In genomic region chr4:53805291-53805690, GRCh38 we compare ENCODE assay signal across 19 cellular contexts.
"Had no signal": no experiment of that assay in that cellular context is flagged by ENCODE, and none has a peak within 500 bp of the region (broad histone marks: within the 10 kb centered on the region; RNA-seq: fewer than 3 reads in every experiment).

No MANE protein-coding gene starts in this region.

- H3K27ac Mint-ChIP-seq: activated CD8-positive, alpha-beta T cell treated with anti-CD3 and anti-CD28 coated beads for 36 hours; activated naive CD8-positive, alpha-beta T cell; activated T-helper 17 cell treated with anti-CD3 and anti-CD28 coated beads, Interleukin-2, amount 50 U/mL, for 72 hours; WTC11 had no signal

- H3K36me3 Mint-ChIP-seq: activated naive CD8-positive, alpha-beta T cell; WTC11 had no signal

- ATAC-seq: activated CD8-positive, alpha-beta T cell treated with anti-CD3 and anti-CD28 coated beads for 36 hours; activated T-cell treated with anti-CD3 and anti-CD28 coated beads, Interleukin-2, amount 50 U/mL, for 4 hours; activated T-helper 17 cell treated with anti-CD3 and anti-CD28 coated beads, Interleukin-2, amount 50 U/mL, for 72 hours had no signal

- H3K4me3 Mint-ChIP-seq: activated CD8-positive, alpha-beta T cell treated with anti-CD3 and anti-CD28 coated beads for 36 hours; activated naive CD8-positive, alpha-beta T cell; activated T-cell treated with anti-CD3 and anti-CD28 coated beads, Interleukin-2, amount 50 U/mL, for 4 hours; activated T-helper 17 cell treated with anti-CD3 and anti-CD28 coated beads, Interleukin-2, amount 50 U/mL, for 72 hours; WTC11 had no signal

- H3K36me3 ChIP-seq: brain microvascular endothelial cell, esophagus squamous epithelium, heart left ventricle had no signal

- H3K9me3 ChIP-seq: esophagus squamous epithelium, heart left ventricle had no signal

- H3K27me3 ChIP-seq: brain microvascular endothelial cell, esophagus squamous epithelium had no signal

- H3K27me3 Mint-ChIP-seq: activated CD8-positive, alpha-beta T cell treated with anti-CD3 and anti-CD28 coated beads for 36 hours; activated naive CD8-positive, alpha-beta T cell had no signal

- H3K4me3 ChIP-seq: esophagus squamous epithelium, heart left ventricle had no signal

- H3K27ac ChIP-seq: brain microvascular endothelial cell, epithelial cell of prostate, esophagus squamous epithelium, heart left ventricle, VCaP had no signal

- H3K9me3 Mint-ChIP-seq: activated CD8-positive, alpha-beta T cell treated with anti-CD3 and anti-CD28 coated beads for 36 hours; activated T-cell treated with anti-CD3 and anti-CD28 coated beads, Interleukin-2, amount 50 U/mL, for 4 hours; activated T-helper 17 cell treated with anti-CD3 and anti-CD28 coated beads, Interleukin-2, amount 50 U/mL, for 72 hours had no signal

- DNase-seq: activated CD4-positive, alpha-beta T cell treated with anti-CD3 and anti-CD28 coated beads for 1 hour; activated CD4-positive, alpha-beta T cell treated with anti-CD3 and anti-CD28 coated beads, Interleukin-2, amount 50 U/mL, for 1 hour; activated effector memory CD4-positive, alpha-beta T cell treated with Interleukin-2 at 50 U/mL for 16 hours; activated gamma-delta T cell treated with Interleukin-2 at 50 U/mL for 16 hours; activated naive CD4-positive, alpha-beta T cell treated with anti-CD3 and anti-CD28 coated beads, Interleukin-2, amount 50 U/mL, for 16 hours; activated naive CD4-positive, alpha-beta T cell treated with Interleukin-2 at 50 U/mL for 16 hours; activated T-cell treated with anti-CD3 and anti-CD28 coated beads, Interleukin-2, amount 50 U/mL, for 4 hours; amniotic stem cell; brain microvascular endothelial cell; cortex of kidney; effector CD8-positive, alpha-beta T cell; esophagus squamous epithelium had no signal

- H3K4me1 ChIP-seq: esophagus squamous epithelium had no signal

- H3K4me1 Mint-ChIP-seq: activated T-helper 17 cell treated with anti-CD3 and anti-CD28 coated beads, Interleukin-2, amount 50 U/mL, for 72 hours; WTC11 had no signal
